Comparison of ENCODE assay signal across 11 cellular contexts in genomic region chr1:201568859-201569294, GRCh38.
"Had no signal": no experiment of that assay in that cellular context is flagged by ENCODE, and none has a peak within 500 bp of the region (broad histone marks: within the 10 kb centered on the region; RNA-seq: fewer than 3 reads in every experiment).

No MANE protein-coding gene starts in this region.

- H3K27ac ChIP-seq: breast epithelium, hepatocyte, ovary, tibial artery, uterus had no signal

- ATAC-seq: SK-N-SH treated with all-trans-retinoic acid at 6 μM for 48 hours; stimulated activated memory B cell treated with anti-CD40 and anti-IgM and Interleukin-4, amounts not matched to agents 10 μg/mL and 1 μg/mL and 100 μg/mL, for 72 hours had no signal

- H3K4me1 ChIP-seq: breast epithelium, uterus had no signal

- DNase-seq: activated CD4-positive, alpha-beta T cell treated with anti-CD3 and anti-CD28 coated beads, Interleukin-2, amount 10 ng/mL, durations not matched to agents 7 days and 5 days; activated CD8-positive, alpha-beta memory T cell treated with anti-CD3 and anti-CD28 coated beads, Interleukin-2, amount 50 U/mL, for 48 hours; activated naive CD4-positive, alpha-beta T cell; aorta; ovary; tibial artery; uterus had no signal

- H3K4me3 ChIP-seq: breast epithelium, hepatocyte, ovary, tibial artery, uterus had no signal

- H3K27me3 ChIP-seq: breast epithelium, hepatocyte, ovary, tibial artery, uterus had no signal

- H3K36me3 ChIP-seq: breast epithelium, ovary, tibial artery, uterus had no signal

- H3K9me3 ChIP-seq: breast epithelium, ovary, tibial artery, uterus had no signal
